In the genomic region with DNA sequence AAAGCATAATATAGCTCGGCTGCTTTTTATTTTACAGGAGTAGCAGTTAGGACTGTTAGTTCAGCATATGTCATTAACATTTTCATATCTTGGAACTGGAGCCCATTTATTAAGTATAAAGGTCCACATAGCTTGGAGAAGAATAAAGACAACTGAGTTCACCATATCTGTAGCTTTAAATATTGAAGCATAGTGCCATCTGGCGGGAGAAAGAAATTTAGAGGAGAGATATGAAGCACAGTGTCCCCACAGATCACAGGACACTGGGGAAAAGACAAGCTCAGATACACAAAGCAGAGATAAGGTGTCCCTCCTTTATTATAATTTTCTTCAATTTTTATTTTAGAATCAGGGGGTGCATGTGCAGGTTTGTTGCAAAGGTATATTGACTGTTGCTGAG, we compare ENCODE assay signal across 8 cellular contexts.
DNase-seq lines count a peak whose midpoint lies in the region; ATAC-seq and TF ChIP-seq lines count a peak whose summit lies in the region.

No MANE protein-coding gene starts in this region.

- DNase-seq in D341Med (ENCODE audit: low spot score) (peak; percentile 35), LHCN-M2 (ENCODE audit: low read depth) (peak; percentile 36), SK-MEL-5 (ENCODE audit: low read depth, low spot score) (peak; percentile 76), foreskin keratinocyte (peak in 1 of 2 donors; percentile 37), putamen (ENCODE audit: low spot score) (peak; percentile 52), mucosa of gallbladder (ENCODE audit: low spot score) (no peak)
- no peak for DNase-seq in activated T-cell treated with anti-CD3 and anti-CD28 coated beads, Interleukin-2, amount 50 U/mL, for 1 hour

- H3K4me1 ChIP-seq in foreskin keratinocyte = no peaks in the 10 kb centered on the region

- no peaks in the 10 kb centered on the region for H3K27me3 ChIP-seq in foreskin keratinocyte

- no peak overlapping the region for H3K27ac ChIP-seq in foreskin keratinocyte

- peak; percentile 66 for TF ChIP-seq CTCF in foreskin keratinocyte (conservative IDR thresholded peaks at IDR 0.05)

- in situ Hi-C loops in SK-MEL-5 (cut with HindIII; ENCODE audit: low pct_unique_long_range_greater_than_20kb, low sequenced_read_pairs) = no loop called here

- ATAC-seq in GM19395 (IDR thresholded peaks at IDR 0.05; ENCODE audit: unreplicated experiment) (peak; percentile 73), foreskin keratinocyte (no peak)

Comparison
In these comparisons a context has a peak if more than half of its experiments do, and no peak if none do; other contexts are left out.
1. DNase-seq: peak in D341Med (single experiment), LHCN-M2 (single experiment), SK-MEL-5 (single experiment) and putamen (single experiment); none in mucosa of gallbladder (single experiment) and activated T-cell treated with anti-CD3 and anti-CD28 coated beads, Interleukin-2, amount 50 U/mL, for 1 hour (single experiment).